ENCODE assay signal across 1 cellular context in genomic region chr10:4188406-4188805, GRCh38.
TF ChIP-seq lines count a peak whose summit lies in the region.

No MANE protein-coding gene starts in this region.

TF ChIP-seq in H1, 55 proteins besides CTCF, POLR2A, EP300 and RAD21:
- TF ChIP-seq TAF1 (IDR thresholded peaks at IDR 0.05; ENCODE audit: low read depth, low read length) (no peak), SIN3A (conservative IDR thresholded peaks at IDR 0.05 in 1 of 2, IDR thresholded peaks at IDR 0.05 in 1 of 2; ENCODE audit: low read depth in 1 of 2, low read length in 2 of 2) (no peak), ATF3 (IDR thresholded peaks at IDR 0.05; ENCODE audit: insufficient read depth, low read depth, low read length) (no peak), SUZ12 (IDR thresholded peaks at IDR 0.05; ENCODE audit: low read length) (no peak), TAF7 (optimal IDR thresholded peaks at IDR 0.05; ENCODE audit: borderline replicate concordance, low read depth, low read length) (no peak), BCL11A (IDR thresholded peaks at IDR 0.05; ENCODE audit: low read depth in 2 of 2, low read length in 2 of 2) (no peak), KDM5A (IDR thresholded peaks at IDR 0.05; ENCODE audit: low read length) (no peak), SP4 (IDR thresholded peaks at IDR 0.05; ENCODE audit: low read length) (no peak), SRF (IDR thresholded peaks at IDR 0.05; ENCODE audit: low read depth, low read length) (no peak), CHD2 (IDR thresholded peaks at IDR 0.05; ENCODE audit: low read length) (no peak), SP1 (IDR thresholded peaks at IDR 0.05; ENCODE audit: low read depth, low read length) (no peak), CBX5 (IDR thresholded peaks at IDR 0.05; ENCODE audit: low read depth, low read length) (no peak), CHD7 (IDR thresholded peaks at IDR 0.05; ENCODE audit: insufficient replicate concordance, low read length) (no peak)
